Comparison of ENCODE assay signal across 1 cellular context in the genomic region with DNA sequence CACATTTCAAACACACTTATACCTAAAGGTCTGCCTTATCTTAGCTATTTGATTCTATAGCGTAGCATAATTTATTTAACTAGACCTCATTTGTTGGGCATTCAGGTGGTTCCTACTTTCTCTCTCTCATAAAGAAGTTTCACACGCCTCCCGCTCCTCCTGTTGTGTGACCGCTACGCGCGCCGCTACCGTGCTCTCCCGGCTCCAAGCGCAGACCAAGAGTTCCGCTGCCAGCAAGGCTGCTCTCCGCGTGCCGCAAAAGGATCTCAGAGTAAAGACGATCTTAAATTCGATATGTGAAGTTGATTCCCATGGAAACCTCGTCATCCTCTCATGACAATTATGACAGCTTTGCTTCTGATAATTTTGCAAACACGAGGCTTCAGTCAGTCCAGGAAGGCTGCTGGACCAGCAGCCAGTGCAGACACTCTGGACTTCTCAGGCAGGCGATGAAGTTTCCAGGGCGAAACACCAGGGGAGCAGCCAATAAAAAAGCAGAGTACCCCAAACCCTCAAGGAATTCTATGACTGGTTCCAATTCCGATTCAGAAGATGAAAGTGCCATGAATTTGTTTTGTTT.
TF ChIP-seq lines count a peak whose summit lies in the region.

No MANE protein-coding gene starts in this region.

TF ChIP-seq in K562, 482 proteins besides CTCF, POLR2A, EP300 and RAD21:
- TF ChIP-seq HDAC2 (IDR thresholded peaks at IDR 0.05) (no peak), U2AF2 (optimal IDR thresholded peaks at IDR 0.05; ENCODE audit: low read depth, low read length) (no peak), BRD9 (IDR thresholded peaks at IDR 0.05; ENCODE audit: low read depth, partially characterized antibody) (no peak), ZNF76 (CRISPR knock-in tag; IDR thresholded peaks at IDR 0.05; ENCODE audit: borderline replicate concordance) (no peak), TAL1 (IDR thresholded peaks at IDR 0.05) (no peak), E2F3 (CRISPR knock-in tag; IDR thresholded peaks at IDR 0.05) (no peak), ARHGAP35 (IDR thresholded peaks at IDR 0.05; ENCODE audit: partially characterized antibody) (no peak), NBN (IDR thresholded peaks at IDR 0.05; ENCODE audit: low read depth) (no peak), CHD4 (IDR thresholded peaks at IDR 0.05; ENCODE audit: insufficient read depth, insufficient replicate concordance, low read depth, low read length, poor library complexity, severe bottlenecking) (no peak), MEIS2 (IDR thresholded peaks at IDR 0.05; ENCODE audit: partially characterized antibody) (no peak), PTBP1 (IDR thresholded peaks at IDR 0.05; ENCODE audit: low read depth, low read length) (no peak)
- TF ChIP-seq, protein P1, sequence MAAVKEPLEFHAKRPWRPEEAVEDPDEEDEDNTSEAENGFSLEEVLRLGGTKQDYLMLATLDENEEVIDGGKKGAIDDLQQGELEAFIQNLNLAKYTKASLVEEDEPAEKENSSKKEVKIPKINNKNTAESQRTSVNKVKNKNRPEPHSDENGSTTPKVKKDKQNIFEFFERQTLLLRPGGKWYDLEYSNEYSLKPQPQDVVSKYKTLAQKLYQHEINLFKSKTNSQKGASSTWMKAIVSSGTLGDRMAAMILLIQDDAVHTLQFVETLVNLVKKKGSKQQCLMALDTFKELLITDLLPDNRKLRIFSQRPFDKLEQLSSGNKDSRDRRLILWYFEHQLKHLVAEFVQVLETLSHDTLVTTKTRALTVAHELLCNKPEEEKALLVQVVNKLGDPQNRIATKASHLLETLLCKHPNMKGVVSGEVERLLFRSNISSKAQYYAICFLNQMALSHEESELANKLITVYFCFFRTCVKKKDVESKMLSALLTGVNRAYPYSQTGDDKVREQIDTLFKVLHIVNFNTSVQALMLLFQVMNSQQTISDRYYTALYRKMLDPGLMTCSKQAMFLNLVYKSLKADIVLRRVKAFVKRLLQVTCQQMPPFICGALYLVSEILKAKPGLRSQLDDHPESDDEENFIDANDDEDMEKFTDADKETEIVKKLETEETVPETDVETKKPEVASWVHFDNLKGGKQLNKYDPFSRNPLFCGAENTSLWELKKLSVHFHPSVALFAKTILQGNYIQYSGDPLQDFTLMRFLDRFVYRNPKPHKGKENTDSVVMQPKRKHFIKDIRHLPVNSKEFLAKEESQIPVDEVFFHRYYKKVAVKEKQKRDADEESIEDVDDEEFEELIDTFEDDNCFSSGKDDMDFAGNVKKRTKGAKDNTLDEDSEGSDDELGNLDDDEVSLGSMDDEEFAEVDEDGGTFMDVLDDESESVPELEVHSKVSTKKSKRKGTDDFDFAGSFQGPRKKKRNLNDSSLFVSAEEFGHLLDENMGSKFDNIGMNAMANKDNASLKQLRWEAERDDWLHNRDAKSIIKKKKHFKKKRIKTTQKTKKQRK (IDR thresholded peaks at IDR 0.05; ENCODE audit: borderline replicate concordance, low read depth, low read length) = no peak
